ENCODE assay signal across 15 cellular contexts in genomic region chr19:32830231-32831014, GRCh38. TPM values are rescaled to one million over a fixed set of nuclear protein-coding genes. Genes with fewer than 3 reads are reported as not detected.
DNase-seq lines count a peak whose midpoint lies in the region; ATAC-seq, FAIRE-seq and TF ChIP-seq lines count a peak whose summit lies in the region.
"Had no signal": no experiment of that assay in that cellular context is flagged by ENCODE, and none has a peak within 500 bp of the region (broad histone marks: within the 10 kb centered on the region; RNA-seq: fewer than 3 reads in every experiment).

No MANE protein-coding gene starts in this region.

- no TSS peak for BruUV-seq in PC-9 (replicated peaks; lab: Mats Ljungman, UMichigan)

- H3K9me2 ChIP-seq in PC-9 (ENCODE audit: insufficient read depth): no peaks in the 10 kb centered on the region

- H3F3A ChIP-seq in PC-9 (ENCODE audit: insufficient read depth, low read depth): no peaks in the 10 kb centered on the region

- TF ChIP-seq POLR2A in GM12891 (IDR thresholded peaks at IDR 0.05; ENCODE audit: low read depth, low read length): no peak
- no peak for TF ChIP-seq POLR2A in spleen (IDR thresholded peaks at IDR 0.05)

- H3K4me2 ChIP-seq in PC-9: peak overlapping the region; percentile 19; the same call in 1 of the 2 replicates

- no peak for ATAC-seq in HG03097 (IDR thresholded peaks at IDR 0.05; ENCODE audit: low FRiP score, unreplicated experiment)

- H3K4me1 ChIP-seq in PC-9 (replicated peaks; ENCODE audit: insufficient read depth) (0 out of 2 replicates have a peak, but pooled peaks cover 3% of the 10 kb centered on the region), spleen (peaks cover 0 to under 1% (median 0%) of the 10 kb centered on the region in 6 donors)

- no peak overlapping the region for H3K27ac ChIP-seq in PC-9
- no peak overlapping the region for H3K27ac ChIP-seq in spleen

- H3K79me2 ChIP-seq in PC-9 (ENCODE audit: low read depth): no peaks in the 10 kb centered on the region

- intact Hi-C loops in PC-9 (cut with micrococcal nuclease; ENCODE audit: unreplicated experiment): no loop called here
- intact Hi-C loops in spleen (cut with DNase I; ENCODE audit: low total_unique reads): no loop called here

- FAIRE-seq in GM12891 (lab: Jason Lieb, UNC) (peak; percentile 9), urothelium cell line (lab: Jason Lieb, UNC) (peak; percentile 75)
- FAIRE-seq: endothelial cell of umbilical vein, small intestine had no signal

- H3K9me3 ChIP-seq in PC-9 (ENCODE audit: insufficient read depth, low read depth) (no peaks in the 10 kb centered on the region), spleen (peaks cover 0 to 4% (median 0%) of the 10 kb centered on the region in 8 donors)

- CTCF ChIA-PET in PC-9 (lab: Charles Lee): no interaction called here

- no peaks in the 10 kb centered on the region for H4K20me1 ChIP-seq in PC-9 (ENCODE audit: insufficient read depth)

- H3K4me3 ChIP-seq in PC-9: no peak overlapping the region
- no peak overlapping the region for H3K4me3 ChIP-seq in fibroblast of the aortic adventitia (ENCODE audit: low read depth, low read length)
- H3K4me3 ChIP-seq in spleen: no peak overlapping the region

- POLR2A ChIA-PET in PC-9 (lab: Charles Lee; ENCODE audit: unreplicated experiment): no interaction called here

- DNase-seq in GM12891 (ENCODE audit: insufficient read length, low spot score) (no peak), PC-9 (peak; percentile 51 to 52), fibroblast of the aortic adventitia (ENCODE audit: low read depth) (peak; percentile 24), urothelium cell line (ENCODE audit: low spot score) (peak; percentile 84), spleen (no peak), SHP77 treated with DMSO at 0.1 percent for 48 hours (lab: John Stamatoyannopoulos, UW) (no peak)
- DNase-seq: activated effector memory CD4-positive, alpha-beta T cell treated with anti-CD3 and anti-CD28 coated beads, Interleukin-2, amount 50 U/mL, for 16 hours; Calu3; NCI-H1092 treated with DMSO at 0.1 percent for 48 hours; NCI-H510A; occipital lobe; small intestine; T-helper 9 cell had no signal

- TF ChIP-seq CTCF in PC-9 (conservative IDR thresholded peaks at IDR 0.05): no peak
- TF ChIP-seq CTCF in fibroblast of the aortic adventitia (IDR thresholded peaks at IDR 0.05; ENCODE audit: insufficient read depth, low read length): no peak
- TF ChIP-seq CTCF in spleen (IDR thresholded peaks at IDR 0.05 in 8 of 11, conservative IDR thresholded peaks at IDR 0.05 in 3 of 11): no peak

- H2AFZ ChIP-seq in PC-9: no peak overlapping the region; the same call in 1 of the 2 replicates

- no peaks in the 10 kb centered on the region for H3K27me3 ChIP-seq in PC-9 (ENCODE audit: insufficient read depth, low read depth)
- H3K27me3 ChIP-seq in spleen (replicated peaks in 1 of 7): peaks cover 0 to 4% (median 0%) of the 10 kb centered on the region in 7 donors

- WGBS in spleen, 5 donors: 79 to 83% (median 81%) methylated on average over 8 of the region's 8 CpGs

- no peaks in the 10 kb centered on the region for H3K36me3 ChIP-seq in PC-9 (ENCODE audit: low read depth)
- no peaks in the 10 kb centered on the region for H3K36me3 ChIP-seq in spleen

TF ChIP-seq in GM12891, 5 proteins besides CTCF, POLR2A, EP300 and RAD21:
- no peak for TF ChIP-seq POU2F2 (IDR thresholded peaks at IDR 0.05; ENCODE audit: low read depth, low read length)
- no peak for TF ChIP-seq TAF1 (IDR thresholded peaks at IDR 0.05; ENCODE audit: low read depth, low read length)
- no peak for TF ChIP-seq POLR2AphosphoS5 (IDR thresholded peaks at IDR 0.05; ENCODE audit: low read depth, low read length)
- peak; percentile 85 for TF ChIP-seq SPI1 (IDR thresholded peaks at IDR 0.05; ENCODE audit: low read depth, low read length)

RNA-seq across cellular contexts. Expression of gene SLC7A9, which starts 39.1 kb away (rescaled TPM):
- 0.06 TPM for polyA plus RNA-seq in GM12891 (2012; ENCODE audit: low read depth, missing spikeins)
- 0.33 TPM in 1 of 2 replicates, not detected in the other for total RNA-seq in PC-9 (2021)
- not detected in 2 replicates for total RNA-seq in fibroblast of the aortic adventitia (ENCODE audit: low replicate concordance)
- 1 to 10 TPM in 1 of 7 donors, under 1 TPM in 2, not detected in 4; 0.13 to 1.1 (median 0.52) TPM for total RNA-seq in spleen
- polyA plus RNA-seq in spleen: under 1 TPM; 0.19 to 0.44 (median 0.43) TPM
- total RNA-seq: endothelial cell of umbilical vein had no signal

Comparison
In these comparisons a context has a peak if more than half of its experiments do, and no peak if none do; other contexts are left out.
1. DNase-seq: peak in PC-9 (2 of 2), fibroblast of the aortic adventitia (single experiment) and urothelium cell line (single experiment); none in GM12891 (single experiment), spleen (single experiment) and SHP77 treated with DMSO at 0.1 percent for 48 hours (single experiment).